Comparison of ENCODE assay signal across 20 cellular contexts in genomic region chr10:121036431-121036830, GRCh38.
A peak's percentile ranks its signal among the peaks of the same experiment; 100 is the strongest.
DNase-seq lines count a peak whose midpoint lies in the region; ATAC-seq and TF ChIP-seq lines count a peak whose summit lies in the region.
"Had no signal": no experiment of that assay in that cellular context is flagged by ENCODE, and none has a peak within 500 bp of the region (broad histone marks: within the 10 kb centered on the region; RNA-seq: fewer than 3 reads in every experiment).

No MANE protein-coding gene starts in this region.

- no peak for ATAC-seq in activated naive CD4-positive, alpha-beta T cell treated with anti-CD3 and anti-CD28 coated beads, Interleukin-2, amount 50 U/mL, for 72 hours
- no peak for ATAC-seq in T-cell (replicated peaks in 1 of 4)
- ATAC-seq: T-helper 17 cell had no signal

- H3K27ac ChIP-seq in A673 (ENCODE audit: low read depth, low read length, poor library complexity, severe bottlenecking) (no peak overlapping the region), muscle layer of colon (ENCODE audit: low read depth, low read length) (peak overlapping the region; percentile 46)
- H3K27ac ChIP-seq: breast epithelium, C4-2B, neutrophil, VCaP had no signal

- H3K27me3 ChIP-seq in A673 (replicated peaks; ENCODE audit: insufficient read depth, low read depth, low read length, poor library complexity) (no peaks in the 10 kb centered on the region), NT2/D1 (ENCODE audit: insufficient read depth, insufficient read length) (no peaks in the 10 kb centered on the region), muscle layer of colon (ENCODE audit: control insufficient read depth in 1 of 2, insufficient read depth in 2 of 2, low read length in 2 of 2) (no peaks in the 10 kb centered on the region)
- H3K27me3 ChIP-seq: breast epithelium, neutrophil had no signal

- no peaks in the 10 kb centered on the region for H3K4me1 ChIP-seq in A673 (ENCODE audit: insufficient read depth, low read length, poor library complexity, severe bottlenecking)
- H3K4me1 ChIP-seq in NT2/D1 (ENCODE audit: insufficient read depth, insufficient read length), result no peaks in the 10 kb centered on the region
- H3K4me1 ChIP-seq in muscle layer of colon (ENCODE audit: insufficient read depth, low read length), result peaks cover 44% of the 10 kb centered on the region
- H3K4me1 ChIP-seq: breast epithelium had no signal

- no peaks in the 10 kb centered on the region for H3K4me1 Mint-ChIP-seq in T-cell
- H3K4me1 Mint-ChIP-seq: T-helper 17 cell had no signal

- no peak overlapping the region for H3K27ac Mint-ChIP-seq in activated naive CD4-positive, alpha-beta T cell treated with anti-CD3 and anti-CD28 coated beads, Interleukin-2, amount 50 U/mL, for 72 hours
- no peak overlapping the region for H3K27ac Mint-ChIP-seq in T-cell
- H3K27ac Mint-ChIP-seq: T-helper 17 cell had no signal

- H3K27me3 Mint-ChIP-seq in T-cell, result peaks cover 0 to 6% of the 10 kb centered on the region in 2 donors

- no peak overlapping the region for H3K4me3 Mint-ChIP-seq in T-cell
- H3K4me3 Mint-ChIP-seq: T-helper 17 cell had no signal

- BruUV-seq in A673 (replicated peaks; lab: Mats Ljungman, UMichigan), result no TSS peak

- H3K9me3 ChIP-seq in A673 (ENCODE audit: low read depth, low read length, poor library complexity, severe bottlenecking) (no peaks in the 10 kb centered on the region), NT2/D1 (ENCODE audit: insufficient read depth, low read length) (no peaks in the 10 kb centered on the region), muscle layer of colon (ENCODE audit: low read length) (no peaks in the 10 kb centered on the region)
- H3K9me3 ChIP-seq: breast epithelium, neutrophil had no signal

- DNase-seq in A673 (ENCODE audit: low spot score) (peak; percentile 10), NT2/D1 (ENCODE audit: low read depth, low spot score) (peak; percentile 25), globus pallidus (ENCODE audit: low spot score) (peak; percentile 16), NCI-H2029 treated with DMSO at 0.1 percent for 48 hours (lab: John Stamatoyannopoulos, UW) (no peak), T-cell (no peak), NCI-H510A treated with DMSO at 0.1 percent for 48 hours (lab: John Stamatoyannopoulos, UW) (no peak)
- DNase-seq in activated naive CD4-positive, alpha-beta T cell treated with anti-CD3 and anti-CD28 coated beads, Interleukin-2, amount 50 U/mL, for 72 hours (ENCODE audit: low spot score in 2 of 2), result no peak
- DNase-seq: activated CD4-positive, alpha-beta T cell treated with anti-CD3 and anti-CD28 coated beads, Interleukin-2, amount 50 U/mL, for 4 hours; activated effector memory CD4-positive, alpha-beta T cell treated with anti-CD3 and anti-CD28 coated beads, Interleukin-2, amount 50 U/mL, for 16 hours; foreskin fibroblast; GF-D8; left cardiac atrium; NCI-H1417; NCI-H2171 treated with DMSO at 0.1 percent for 48 hours; T-helper 17 cell had no signal

- POLR2A ChIA-PET in A673 (lab: Charles Lee; ENCODE audit: low non-redundant PET), result no interaction called here
- POLR2A ChIA-PET in T-cell (lab: Charles Lee), result no interaction called here

- H3K36me3 ChIP-seq in A673 (ENCODE audit: insufficient read depth, low read length, poor library complexity, severe bottlenecking) (no peaks in the 10 kb centered on the region), NT2/D1 (ENCODE audit: insufficient read depth, insufficient read length, low read length) (no peaks in the 10 kb centered on the region), muscle layer of colon (ENCODE audit: insufficient read depth, low read length) (no peaks in the 10 kb centered on the region)
- H3K36me3 ChIP-seq: breast epithelium, neutrophil had no signal

- H3K36me3 Mint-ChIP-seq in activated naive CD4-positive, alpha-beta T cell treated with anti-CD3 and anti-CD28 coated beads, Interleukin-2, amount 50 U/mL, for 72 hours, result no peaks in the 10 kb centered on the region
- no peaks in the 10 kb centered on the region for H3K36me3 Mint-ChIP-seq in T-cell

- intact Hi-C loops in A673 (cut with micrococcal nuclease; ENCODE audit: unreplicated experiment), result no loop called here

- CTCF ChIA-PET in A673 (lab: Charles Lee) (no interaction called here), T-cell (lab: Charles Lee) (no interaction called here)

- no peak overlapping the region for H3K9ac ChIP-seq in NT2/D1 (ENCODE audit: insufficient read length, low read depth)
- H3K9ac ChIP-seq in muscle layer of colon (ENCODE audit: low read length), result no peak overlapping the region

- no peaks in the 10 kb centered on the region for H3K9me3 Mint-ChIP-seq in activated naive CD4-positive, alpha-beta T cell treated with anti-CD3 and anti-CD28 coated beads, Interleukin-2, amount 50 U/mL, for 72 hours
- peaks cover 0 to 5% (median 0%) of the 10 kb centered on the region in 3 donors for H3K9me3 Mint-ChIP-seq in T-cell

- H3K4me3 ChIP-seq in A673 (ENCODE audit: low read depth, low read length, poor library complexity, severe bottlenecking) (no peak overlapping the region), NT2/D1 (ENCODE audit: insufficient read length, low read depth) (no peak overlapping the region), muscle layer of colon (ENCODE audit: low read depth in 1 of 2, low read length in 2 of 2) (no peak overlapping the region)
- H3K4me3 ChIP-seq: breast epithelium had no signal

- no peak for TF ChIP-seq CTCF in A673 (conservative IDR thresholded peaks at IDR 0.05; ENCODE audit: low read depth, low read length)

Comparison
In these comparisons a context has a peak if more than half of its experiments do, and no peak if none do; other contexts are left out.
1. DNase-seq: peak in A673 (single experiment), NT2/D1 (single experiment) and globus pallidus (single experiment); none in NCI-H2029 treated with DMSO at 0.1 percent for 48 hours (single experiment), activated naive CD4-positive, alpha-beta T cell treated with anti-CD3 and anti-CD28 coated beads, Interleukin-2, amount 50 U/mL, for 72 hours (0 of 2), T-cell (0 of 34) and NCI-H510A treated with DMSO at 0.1 percent for 48 hours (single experiment).